Comparison of ENCODE assay signal across 21 cellular contexts in genomic region chr3:121951291-121951690, GRCh38.
"Had no signal": no experiment of that assay in that cellular context is flagged by ENCODE, and none has a peak within 500 bp of the region (broad histone marks: within the 10 kb centered on the region; RNA-seq: fewer than 3 reads in every experiment).

No MANE protein-coding gene starts in this region.

- H3K27me3 ChIP-seq: gastroesophageal sphincter, heart right ventricle, left lung, tibial artery had no signal

- H3K4me3 Mint-ChIP-seq: activated naive CD4-positive, alpha-beta T cell treated with anti-CD3 and anti-CD28 coated beads, Interleukin-2, amount 10 ng/mL, durations not matched to agents 7 days and 5 days; activated naive CD8-positive, alpha-beta T cell treated with anti-CD3 and anti-CD28 coated beads, Interleukin-2, amount 50 U/mL, for 24 hours; neural crest cell; T-helper 17 cell had no signal

- H3K4me1 Mint-ChIP-seq: activated naive CD4-positive, alpha-beta T cell treated with anti-CD3 and anti-CD28 coated beads, Interleukin-2, amount 10 ng/mL, durations not matched to agents 7 days and 5 days; activated naive CD8-positive, alpha-beta T cell treated with anti-CD3 and anti-CD28 coated beads, Interleukin-2, amount 50 U/mL, for 24 hours; neural crest cell; T-helper 17 cell had no signal

- H3K36me3 Mint-ChIP-seq: activated naive CD4-positive, alpha-beta T cell treated with anti-CD3 and anti-CD28 coated beads, Interleukin-2, amount 10 ng/mL, durations not matched to agents 7 days and 5 days had no signal

- H3K4me1 ChIP-seq: gastroesophageal sphincter, left lung, tibial artery had no signal

- DNase-seq: activated CD4-positive, alpha-beta T cell treated with anti-CD3 and anti-CD28 coated beads, Interleukin-2, amount 50 U/mL, for 1 hour; activated CD4-positive, CD25-positive, alpha-beta regulatory T cell treated with anti-CD3 and anti-CD28 coated beads, Interleukin-2, amount 50 U/mL, for 72 hours; activated CD8-positive, alpha-beta memory T cell treated with anti-CD3 and anti-CD28 coated beads, Interleukin-2, amount 50 U/mL, for 48 hours; activated effector memory CD4-positive, alpha-beta T cell treated with Interleukin-2 at 50 U/mL for 16 hours; activated naive CD4-positive, alpha-beta T cell treated with anti-CD3 and anti-CD28 coated beads, Interleukin-2, amount 10 ng/mL, durations not matched to agents 7 days and 5 days; activated naive CD8-positive, alpha-beta T cell treated with anti-CD3 and anti-CD28 coated beads, Interleukin-2, amount 50 U/mL, for 24 hours; activated T-cell treated with anti-CD3 and anti-CD28 coated beads, Interleukin-2, amount 50 U/mL, for 48 hours; aorta; cortex of kidney; heart right ventricle; left lung; midbrain; stimulated activated CD4-positive, alpha-beta T cell treated with anti-CD3 and anti-CD28 coated beads, Interleukin-12 subunit alpha, Interleukin-12 subunit beta, amount 100 ng/mL, for 4 hours; stimulated activated naive CD8-positive, alpha-beta T cell treated with anti-CD3 and anti-CD28 coated beads, Interleukin-15, Interleukin-2, amounts not matched to agents 100 U/mL and 50 U/mL, for 24 hours; substantia nigra; T-helper 17 cell; tibial artery had no signal

- H3K27ac Mint-ChIP-seq: activated naive CD4-positive, alpha-beta T cell treated with anti-CD3 and anti-CD28 coated beads, Interleukin-2, amount 10 ng/mL, durations not matched to agents 7 days and 5 days; activated naive CD8-positive, alpha-beta T cell treated with anti-CD3 and anti-CD28 coated beads, Interleukin-2, amount 50 U/mL, for 24 hours; T-helper 17 cell had no signal

- H3K4me3 ChIP-seq: gastroesophageal sphincter, heart right ventricle, left lung, tibial artery had no signal

- H3K27me3 Mint-ChIP-seq: activated naive CD4-positive, alpha-beta T cell treated with anti-CD3 and anti-CD28 coated beads, Interleukin-2, amount 10 ng/mL, durations not matched to agents 7 days and 5 days; activated naive CD8-positive, alpha-beta T cell treated with anti-CD3 and anti-CD28 coated beads, Interleukin-2, amount 50 U/mL, for 24 hours; T-helper 17 cell had no signal

- H3K27ac ChIP-seq: gastroesophageal sphincter, heart right ventricle, left lung, tibial artery, VCaP had no signal

- FAIRE-seq: endometrium had no signal

- H3K36me3 ChIP-seq: gastroesophageal sphincter, heart right ventricle, left lung, tibial artery had no signal

- ATAC-seq: activated naive CD8-positive, alpha-beta T cell treated with anti-CD3 and anti-CD28 coated beads, Interleukin-2, amount 50 U/mL, for 24 hours; gastroesophageal sphincter; heart right ventricle; left lung; stimulated activated naive CD8-positive, alpha-beta T cell treated with anti-CD3 and anti-CD28 coated beads, Interleukin-15, Interleukin-2, amounts not matched to agents 100 U/mL and 50 U/mL, for 24 hours; T-helper 17 cell had no signal
